Comparison of ENCODE assay signal across 22 cellular contexts in genomic region chr16:17803625-17804410, GRCh38.
A peak's percentile ranks its signal among the peaks of the same experiment; 100 is the strongest.
DNase-seq lines count a peak whose midpoint lies in the region; ATAC-seq and TF ChIP-seq lines count a peak whose summit lies in the region.
"Had no signal": no experiment of that assay in that cellular context is flagged by ENCODE, and none has a peak within 500 bp of the region (broad histone marks: within the 10 kb centered on the region; RNA-seq: fewer than 3 reads in every experiment).

No MANE protein-coding gene starts in this region.

- TF ChIP-seq CTCF in AG10803 (conservative IDR thresholded peaks at IDR 0.05; ENCODE audit: low read length): no peak
- TF ChIP-seq CTCF in foreskin keratinocyte (conservative IDR thresholded peaks at IDR 0.05): no peak
- TF ChIP-seq CTCF in PC-3 (conservative IDR thresholded peaks at IDR 0.05; ENCODE audit: low read depth, low read length): no peak
- TF ChIP-seq CTCF in testis (IDR thresholded peaks at IDR 0.05): no peak

- H3K27me3 ChIP-seq in foreskin keratinocyte: no peaks in the 10 kb centered on the region
- no peaks in the 10 kb centered on the region for H3K27me3 ChIP-seq in PC-3 (ENCODE audit: low read length)
- H3K27me3 ChIP-seq in testis: no peaks in the 10 kb centered on the region
- H3K27me3 ChIP-seq: BLaER1, pancreas, sigmoid colon had no signal

- no peak for TF ChIP-seq POLR2A in testis (IDR thresholded peaks at IDR 0.05)

- no peak overlapping the region for H3K9ac ChIP-seq in PC-3 (ENCODE audit: low read length)
- H3K9ac ChIP-seq: BLaER1 had no signal

- H3F3A ChIP-seq in PC-3 (ENCODE audit: low read length, unreplicated experiment): no peaks in the 10 kb centered on the region

- H3K27ac ChIP-seq in foreskin keratinocyte (peak overlapping the region; percentile 22), PC-3 (ENCODE audit: low read length) (no peak overlapping the region), testis (no peak overlapping the region)
- H3K27ac ChIP-seq: BLaER1, lower lobe of right lung, pancreas, sigmoid colon had no signal

- ATAC-seq in foreskin keratinocyte (peak; percentile 62), left lobe of liver (no peak), PC-3 (no peak)
- ATAC-seq: activated CD8-positive, alpha-beta memory T cell treated with anti-CD3 and anti-CD28 coated beads, Interleukin-2, amount 10 ng/mL, durations not matched to agents 7 days and 5 days; HCT116; lower lobe of right lung; pancreas had no signal

- H3K36me3 ChIP-seq in PC-3 (ENCODE audit: low read depth, low read length) (no peaks in the 10 kb centered on the region), testis (ENCODE audit: low read depth, missing control alignments) (no peaks in the 10 kb centered on the region)
- H3K36me3 ChIP-seq: BLaER1, lower lobe of right lung, pancreas, sigmoid colon had no signal

- CTCF ChIA-PET in PC-3 (lab: Charles Lee): no interaction called here

- no peaks in the 10 kb centered on the region for H3K79me2 ChIP-seq in PC-3 (ENCODE audit: low read length)

- POLR2A ChIA-PET in PC-3 (lab: Charles Lee; ENCODE audit: unreplicated experiment): no interaction called here

- no peaks in the 10 kb centered on the region for H3K9me3 ChIP-seq in PC-3 (ENCODE audit: low read length)
- no peaks in the 10 kb centered on the region for H3K9me3 ChIP-seq in testis
- H3K9me3 ChIP-seq: BLaER1, lower lobe of right lung, pancreas, sigmoid colon had no signal

- 59 to 64% methylated on average over 5 of the region's 5 CpGs for WGBS in testis, 2 donors

- no peaks in the 10 kb centered on the region for H4K20me1 ChIP-seq in PC-3 (ENCODE audit: low read length)
- H4K20me1 ChIP-seq: BLaER1 had no signal

- peak; percentile 89 for DNase-seq in AG10803 (ENCODE audit: low read depth)
- DNase-seq in HS-5 (ENCODE audit: low read depth): peak; percentile 42
- DNase-seq in amniotic epithelial cell (ENCODE audit: low read depth): peak; percentile 90
- peak; percentile 30 to 66 for DNase-seq in foreskin keratinocyte
- DNase-seq in T-helper 9 cell: no peak
- DNase-seq in left lobe of liver (ENCODE audit: low spot score): no peak
- DNase-seq in PC-3: no peak
- no peak for DNase-seq in testis
- DNase-seq: activated CD4-positive, CD25-positive, alpha-beta regulatory T cell treated with anti-CD3 and anti-CD28 coated beads, Interleukin-2, amount 50 U/mL, for 72 hours; activated CD8-positive, alpha-beta memory T cell treated with anti-CD3 and anti-CD28 coated beads, Interleukin-2, amount 10 ng/mL, durations not matched to agents 7 days and 5 days; activated effector memory CD4-positive, alpha-beta T cell treated with Interleukin-2 at 50 U/mL for 16 hours; cerebellar nuclear complex; lower lobe of right lung; naive B cell; NCI-H1694 treated with DMSO at 0.1 percent for 48 hours; NCI-H446; pancreas; SHP77; sigmoid colon; stimulated activated CD4-positive, alpha-beta T cell treated with anti-CD3 and anti-CD28 coated beads, Interleukin-2, amount 100 ng/mL, for 48 hours had no signal

- H3K9me2 ChIP-seq in PC-3 (replicated peaks; ENCODE audit: low read length): no peaks in the 10 kb centered on the region

- no peaks in the 10 kb centered on the region for H3K4me1 ChIP-seq in foreskin keratinocyte
- no peaks in the 10 kb centered on the region for H3K4me1 ChIP-seq in PC-3 (ENCODE audit: insufficient read depth, low read length)
- H3K4me1 ChIP-seq in testis: no peaks in the 10 kb centered on the region
- H3K4me1 ChIP-seq: BLaER1, lower lobe of right lung, pancreas, sigmoid colon had no signal

- BruUV-seq in PC-3 (replicated peaks; lab: Mats Ljungman, UMichigan): no TSS peak

- no peak overlapping the region for H3K4me2 ChIP-seq in PC-3 (ENCODE audit: low read length)
- H3K4me2 ChIP-seq: BLaER1 had no signal

- intact Hi-C loops in PC-3 (cut with micrococcal nuclease): no loop called here
- intact Hi-C loops in testis (cut with DNase I; ENCODE audit: low total_unique reads): no loop called here

- H3K4me3 ChIP-seq in AG10803 (ENCODE audit: low read length) (no peak overlapping the region), PC-3 (ENCODE audit: low read length) (no peak overlapping the region), testis (no peak overlapping the region)
- H3K4me3 ChIP-seq: BLaER1, lower lobe of right lung, pancreas, sigmoid colon had no signal

- no peak overlapping the region for H2AFZ ChIP-seq in PC-3 (ENCODE audit: low read length)

Comparison
In these comparisons a context has a peak if more than half of its experiments do, and no peak if none do; other contexts are left out.
1. DNase-seq: peak in AG10803 (single experiment), HS-5 (single experiment), amniotic epithelial cell (single experiment) and foreskin keratinocyte (2 of 2); none in T-helper 9 cell (single experiment), left lobe of liver (single experiment), PC-3 (single experiment) and testis (single experiment).